ENCODE assay signal across 27 cellular contexts in the genomic region with DNA sequence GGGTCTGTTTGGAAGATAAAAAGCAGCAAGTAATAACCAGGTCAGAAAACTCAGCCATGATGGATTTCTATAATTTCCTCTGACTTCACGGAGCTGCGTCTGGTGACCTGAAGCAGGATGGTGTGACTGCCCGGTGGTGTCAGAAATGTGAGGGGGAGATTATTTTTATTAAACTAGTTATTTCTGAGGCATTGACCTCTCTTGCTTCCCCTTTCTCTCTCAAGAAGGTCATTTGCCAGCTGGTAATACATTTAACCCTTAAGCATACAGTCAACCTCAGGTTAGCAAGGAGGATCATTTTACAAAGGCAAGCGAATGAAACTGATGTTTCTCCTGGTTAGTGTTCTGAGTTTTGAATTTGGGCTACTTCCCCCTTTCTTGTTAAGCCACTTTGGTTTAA.
"Had no signal": no experiment of that assay in that cellular context is flagged by ENCODE, and none has a peak within 500 bp of the region (broad histone marks: within the 10 kb centered on the region; RNA-seq: fewer than 3 reads in every experiment).

No MANE protein-coding gene starts in this region.

- ATAC-seq: activated CD4-positive, alpha-beta T cell treated with anti-CD3 and anti-CD28 coated beads for 36 hours; activated CD4-positive, CD25-positive, alpha-beta regulatory T cell treated with anti-CD3 and anti-CD28 coated beads, Interleukin-2, amount 50 U/mL, for 24 hours; activated CD8-positive, alpha-beta T cell treated with anti-CD3 and anti-CD28 coated beads, Interleukin-2, amount 10 ng/mL, durations not matched to agents 7 days and 5 days; body of pancreas; WTC11 had no signal

- H3K9me3 ChIP-seq: adrenal gland had no signal

- H3K27ac Mint-ChIP-seq: activated CD4-positive, alpha-beta T cell treated with anti-CD3 and anti-CD28 coated beads for 36 hours; activated CD4-positive, alpha-beta T cell treated with anti-CD3 and anti-CD28 coated beads, Interleukin-2, amount 10 ng/mL, durations not matched to agents 7 days and 5 days; activated CD8-positive, alpha-beta T cell treated with anti-CD3 and anti-CD28 coated beads, Interleukin-2, amount 10 ng/mL, durations not matched to agents 7 days and 5 days; activated naive CD4-positive, alpha-beta T cell treated with anti-CD3 and anti-CD28 coated beads, Interleukin-2, amount 50 U/mL, for 72 hours; activated T-cell treated with anti-CD3 and anti-CD28 coated beads, Interleukin-2, amount 50 U/mL, for 24 hours; activated T-helper 2 cell treated with anti-CD3 and anti-CD28 coated beads, Interferon-gamma antibody, Interleukin-2, Interleukin-4, amounts not matched to agents 10 μg/mL and 5 μg/mL and 100 μg/mL, durations not matched to agents 14 hours and 24 hours and 36 hours; T-helper 2 cell treated with Interferon-gamma antibody and Interleukin-4, amounts not matched to agents 5 μg/mL and 100 μg/mL, for 36 hours; WTC11 had no signal

- H3K27me3 Mint-ChIP-seq: activated CD4-positive, alpha-beta T cell treated with anti-CD3 and anti-CD28 coated beads, Interleukin-2, amount 10 ng/mL, durations not matched to agents 7 days and 5 days had no signal

- H3K4me2 ChIP-seq: KMS-11, PC-9 had no signal

- H2AFZ ChIP-seq: PC-9 had no signal

- H3K27ac ChIP-seq: adrenal gland, body of pancreas, breast epithelium, KMS-11, PC-9 had no signal

- H3K9me3 Mint-ChIP-seq: activated CD4-positive, alpha-beta T cell treated with anti-CD3 and anti-CD28 coated beads, Interleukin-2, amount 10 ng/mL, durations not matched to agents 7 days and 5 days; activated T-cell treated with anti-CD3 and anti-CD28 coated beads, Interleukin-2, amount 50 U/mL, for 24 hours; activated T-helper 2 cell treated with anti-CD3 and anti-CD28 coated beads, Interferon-gamma antibody, Interleukin-2, Interleukin-4, amounts not matched to agents 10 μg/mL and 5 μg/mL and 100 μg/mL, durations not matched to agents 14 hours and 24 hours and 36 hours; T-helper 2 cell treated with Interferon-gamma antibody and Interleukin-4, amounts not matched to agents 5 μg/mL and 100 μg/mL, for 36 hours; WTC11 had no signal

- H3K36me3 Mint-ChIP-seq: WTC11 had no signal

- DNase-seq: activated CD4-positive, alpha-beta T cell treated with anti-CD3 and anti-CD28 coated beads for 36 hours; activated CD4-positive, alpha-beta T cell treated with anti-CD3 and anti-CD28 coated beads, Interleukin-2, amount 10 ng/mL, durations not matched to agents 7 days and 5 days; activated CD4-positive, alpha-beta T cell treated with anti-CD3 and anti-CD28 coated beads, Interleukin-2, amount 50 U/mL, for 48 hours; activated CD8-positive, alpha-beta T cell treated with anti-CD3 and anti-CD28 coated beads, Interleukin-2, amount 10 ng/mL, durations not matched to agents 7 days and 5 days; activated gamma-delta T cell; activated naive CD4-positive, alpha-beta T cell treated with Interleukin-2 at 50 U/mL for 16 hours; activated T-cell treated with anti-CD3 and anti-CD28 coated beads, Interleukin-2, amount 50 U/mL, for 24 hours; adrenal gland; body of pancreas; NCI-H1092 treated with DMSO at 0.1 percent for 48 hours; NCI-H146; NCI-H2029 treated with DMSO at 0.1 percent for 48 hours; NCI-H2107; NCI-H2171; NCI-H226; NCI-H446 treated with DMSO at 0.1 percent for 48 hours; NCI-H524; NCI-H69; PC-9; Right ventricle myocardium superior had no signal

- H3K9ac ChIP-seq: KMS-11 had no signal

- H3K4me3 Mint-ChIP-seq: activated CD4-positive, alpha-beta T cell treated with anti-CD3 and anti-CD28 coated beads for 36 hours; activated CD4-positive, alpha-beta T cell treated with anti-CD3 and anti-CD28 coated beads, Interleukin-2, amount 10 ng/mL, durations not matched to agents 7 days and 5 days; activated CD8-positive, alpha-beta T cell treated with anti-CD3 and anti-CD28 coated beads, Interleukin-2, amount 10 ng/mL, durations not matched to agents 7 days and 5 days; activated T-cell treated with anti-CD3 and anti-CD28 coated beads, Interleukin-2, amount 50 U/mL, for 24 hours; T-helper 2 cell treated with Interferon-gamma antibody and Interleukin-4, amounts not matched to agents 5 μg/mL and 100 μg/mL, for 36 hours; WTC11 had no signal

- H3K36me3 ChIP-seq: adrenal gland, breast epithelium had no signal

- H3K27me3 ChIP-seq: body of pancreas, breast epithelium had no signal

- H3K4me3 ChIP-seq: adrenal gland, body of pancreas, breast epithelium, PC-9 had no signal

- H3K4me1 ChIP-seq: body of pancreas, breast epithelium had no signal
